Comparison of ENCODE assay signal across 1 cellular context in genomic region chr12:116361404-116362223, GRCh38.
TF ChIP-seq lines count a peak whose summit lies in the region.

No MANE protein-coding gene starts in this region.

TF ChIP-seq in K562, 482 proteins besides CTCF, POLR2A, EP300 and RAD21 (continued from another document):
- TF ChIP-seq HDAC3 (IDR thresholded peaks at IDR 0.05; ENCODE audit: borderline replicate concordance, partially characterized antibody) (no peak), ZNF121 (CRISPR knock-in tag; conservative IDR thresholded peaks at IDR 0.05) (peak; percentile 94), XRCC4 (IDR thresholded peaks at IDR 0.05; ENCODE audit: extremely low read depth, insufficient read depth, insufficient read length) (no peak), E2F3 (CRISPR knock-in tag; IDR thresholded peaks at IDR 0.05) (no peak), ZKSCAN3 (CRISPR knock-in tag; IDR thresholded peaks at IDR 0.05) (no peak), GATAD2A (IDR thresholded peaks at IDR 0.05) (0 out of 2 replicates have a peak, but pooled peaks have one; percentile 18), RBM25 (IDR thresholded peaks at IDR 0.05; ENCODE audit: low read depth, low read length, severe bottlenecking) (peak; percentile 35), TFE3 (CRISPR knock-in tag; IDR thresholded peaks at IDR 0.05) (no peak), BCOR (IDR thresholded peaks at IDR 0.05) (0 out of 2 replicates have a peak, but pooled peaks have one; percentile 21), GATA2 (CRISPR knock-in tag; IDR thresholded peaks at IDR 0.05) (peak; percentile 49)
